ENCODE assay signal across 14 cellular contexts in the genomic region with DNA sequence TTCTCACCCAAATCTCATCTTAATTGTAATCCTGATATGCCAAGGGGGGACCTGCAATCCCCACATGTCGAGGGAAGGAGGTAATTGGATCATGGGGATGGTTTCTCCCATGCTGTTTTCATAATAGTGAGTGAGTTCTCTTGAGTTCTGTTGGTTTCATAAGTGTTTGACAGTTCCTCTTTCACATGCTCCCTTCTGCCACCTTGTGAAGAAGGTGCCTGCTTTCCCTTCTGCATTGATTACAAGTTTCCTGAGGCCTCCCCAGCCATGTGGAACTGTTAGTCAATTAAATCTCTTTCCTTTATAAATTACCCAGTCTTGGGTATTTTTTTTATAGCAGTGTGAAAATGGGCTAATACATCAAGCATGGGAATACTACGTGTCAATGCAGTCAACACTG.
DNase-seq lines count a peak whose midpoint lies in the region; ATAC-seq lines count a peak whose summit lies in the region.
"Had no signal": no experiment of that assay in that cellular context is flagged by ENCODE, and none has a peak within 500 bp of the region (broad histone marks: within the 10 kb centered on the region; RNA-seq: fewer than 3 reads in every experiment).

No MANE protein-coding gene starts in this region.

- H3K27ac ChIP-seq in mesodermal cell (ENCODE audit: low read depth, low read length, severe bottlenecking) = peak overlapping the region; percentile 36
- H3K27ac ChIP-seq: heart right ventricle, KMS-11 had no signal

- DNase-seq in C1 segment of cervical spinal cord (lab: John Stamatoyannopoulos, UW) (no peak), NK-92 (lab: John Stamatoyannopoulos, UW; ENCODE audit: unreplicated experiment) (no peak), NCI-H2196 (lab: John Stamatoyannopoulos, UW; ENCODE audit: unreplicated experiment) (no peak)
- DNase-seq: activated CD4-positive, alpha-beta T cell treated with anti-CD3 and anti-CD28 coated beads for 1 hour; Calu3; heart right ventricle; stimulated activated CD4-positive, alpha-beta T cell treated with anti-CD3 and anti-CD28 coated beads, Interleukin-2, amount 100 ng/mL, for 24 hours had no signal

- no peak overlapping the region for H3K4me3 ChIP-seq in mesodermal cell (ENCODE audit: extremely low read depth, insufficient read depth, low read length, poor library complexity, severe bottlenecking)
- H3K4me3 ChIP-seq: heart right ventricle, lung had no signal

- WGBS in mesodermal cell (ENCODE audit: insufficient coverage in 2 of 2), 2 experiments = 71% methylated on average over 1 of the region's 2 CpGs; no CpG with 5 or more reads in 1 of the 2 experiments

- ATAC-seq in GM19324 (IDR thresholded peaks at IDR 0.05; ENCODE audit: low FRiP score, unreplicated experiment) (peak; percentile 91), HG02610 (IDR thresholded peaks at IDR 0.05; ENCODE audit: unreplicated experiment) (peak; percentile 63), HG03442 (IDR thresholded peaks at IDR 0.05; ENCODE audit: unreplicated experiment) (peak; percentile 71)
- ATAC-seq: heart right ventricle, Right ventricle myocardium inferior had no signal

- no peaks in the 10 kb centered on the region for H3K4me1 ChIP-seq in mesodermal cell (ENCODE audit: control insufficient read depth, insufficient read depth, low read length, poor library complexity, severe bottlenecking)
- H3K4me1 ChIP-seq: heart right ventricle had no signal

- H3K9me3 ChIP-seq in mesodermal cell (ENCODE audit: control insufficient read depth, low read length) = no peaks in the 10 kb centered on the region

- H3K36me3 ChIP-seq in mesodermal cell (ENCODE audit: control insufficient read depth, insufficient read depth, low read length) = no peaks in the 10 kb centered on the region
- H3K36me3 ChIP-seq: heart right ventricle had no signal
